ENCODE assay signal across 2 cellular contexts in the genomic region with DNA sequence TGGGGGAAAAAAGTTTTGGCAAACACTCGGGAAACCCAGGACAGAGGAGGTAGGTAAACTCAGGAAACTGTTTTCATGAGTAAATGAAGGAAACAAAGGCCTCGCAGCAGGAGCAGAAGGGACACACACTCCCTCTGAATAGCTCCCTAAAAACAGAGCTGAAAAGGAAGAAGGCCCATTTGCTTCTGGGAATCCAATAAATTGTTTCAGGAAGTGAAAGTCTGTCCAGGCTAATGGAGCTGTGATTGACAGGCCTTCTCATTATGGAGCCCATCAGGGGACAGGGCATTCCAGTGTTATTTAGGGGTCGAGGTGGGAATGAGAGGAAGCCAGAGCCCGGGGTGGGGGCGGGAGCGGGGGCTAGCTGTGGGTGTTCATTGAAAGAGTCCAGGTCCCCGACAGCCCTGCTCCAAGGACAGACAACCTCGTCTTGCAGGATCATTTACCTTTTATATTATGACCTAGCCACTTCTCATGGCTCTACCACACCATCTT.
TF ChIP-seq lines count a peak whose summit lies in the region.

No MANE protein-coding gene starts in this region.

TF ChIP-seq in SK-N-SH treated with all-trans-retinoic acid at 6 μM for 48 hours, 23 proteins besides CTCF, POLR2A, EP300 and RAD21 (continued from another document):
- TF ChIP-seq, protein P1, sequence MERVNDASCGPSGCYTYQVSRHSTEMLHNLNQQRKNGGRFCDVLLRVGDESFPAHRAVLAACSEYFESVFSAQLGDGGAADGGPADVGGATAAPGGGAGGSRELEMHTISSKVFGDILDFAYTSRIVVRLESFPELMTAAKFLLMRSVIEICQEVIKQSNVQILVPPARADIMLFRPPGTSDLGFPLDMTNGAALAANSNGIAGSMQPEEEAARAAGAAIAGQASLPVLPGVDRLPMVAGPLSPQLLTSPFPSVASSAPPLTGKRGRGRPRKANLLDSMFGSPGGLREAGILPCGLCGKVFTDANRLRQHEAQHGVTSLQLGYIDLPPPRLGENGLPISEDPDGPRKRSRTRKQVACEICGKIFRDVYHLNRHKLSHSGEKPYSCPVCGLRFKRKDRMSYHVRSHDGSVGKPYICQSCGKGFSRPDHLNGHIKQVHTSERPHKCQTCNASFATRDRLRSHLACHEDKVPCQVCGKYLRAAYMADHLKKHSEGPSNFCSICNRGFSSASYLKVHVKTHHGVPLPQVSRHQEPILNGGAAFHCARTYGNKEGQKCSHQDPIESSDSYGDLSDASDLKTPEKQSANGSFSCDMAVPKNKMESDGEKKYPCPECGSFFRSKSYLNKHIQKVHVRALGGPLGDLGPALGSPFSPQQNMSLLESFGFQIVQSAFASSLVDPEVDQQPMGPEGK (CRISPR knock-in tag; IDR thresholded peaks at IDR 0.05; ENCODE audit: borderline replicate concordance), result no peak
- TF ChIP-seq ZC3H10 (CRISPR knock-in tag; IDR thresholded peaks at IDR 0.05), result no peak

TF ChIP-seq in SK-N-SH, 30 proteins besides CTCF, POLR2A, EP300 and RAD21 (continued from another document):
- TF ChIP-seq, protein P2, sequence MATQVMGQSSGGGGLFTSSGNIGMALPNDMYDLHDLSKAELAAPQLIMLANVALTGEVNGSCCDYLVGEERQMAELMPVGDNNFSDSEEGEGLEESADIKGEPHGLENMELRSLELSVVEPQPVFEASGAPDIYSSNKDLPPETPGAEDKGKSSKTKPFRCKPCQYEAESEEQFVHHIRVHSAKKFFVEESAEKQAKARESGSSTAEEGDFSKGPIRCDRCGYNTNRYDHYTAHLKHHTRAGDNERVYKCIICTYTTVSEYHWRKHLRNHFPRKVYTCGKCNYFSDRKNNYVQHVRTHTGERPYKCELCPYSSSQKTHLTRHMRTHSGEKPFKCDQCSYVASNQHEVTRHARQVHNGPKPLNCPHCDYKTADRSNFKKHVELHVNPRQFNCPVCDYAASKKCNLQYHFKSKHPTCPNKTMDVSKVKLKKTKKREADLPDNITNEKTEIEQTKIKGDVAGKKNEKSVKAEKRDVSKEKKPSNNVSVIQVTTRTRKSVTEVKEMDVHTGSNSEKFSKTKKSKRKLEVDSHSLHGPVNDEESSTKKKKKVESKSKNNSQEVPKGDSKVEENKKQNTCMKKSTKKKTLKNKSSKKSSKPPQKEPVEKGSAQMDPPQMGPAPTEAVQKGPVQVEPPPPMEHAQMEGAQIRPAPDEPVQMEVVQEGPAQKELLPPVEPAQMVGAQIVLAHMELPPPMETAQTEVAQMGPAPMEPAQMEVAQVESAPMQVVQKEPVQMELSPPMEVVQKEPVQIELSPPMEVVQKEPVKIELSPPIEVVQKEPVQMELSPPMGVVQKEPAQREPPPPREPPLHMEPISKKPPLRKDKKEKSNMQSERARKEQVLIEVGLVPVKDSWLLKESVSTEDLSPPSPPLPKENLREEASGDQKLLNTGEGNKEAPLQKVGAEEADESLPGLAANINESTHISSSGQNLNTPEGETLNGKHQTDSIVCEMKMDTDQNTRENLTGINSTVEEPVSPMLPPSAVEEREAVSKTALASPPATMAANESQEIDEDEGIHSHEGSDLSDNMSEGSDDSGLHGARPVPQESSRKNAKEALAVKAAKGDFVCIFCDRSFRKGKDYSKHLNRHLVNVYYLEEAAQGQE (IDR thresholded peaks at IDR 0.05; ENCODE audit: low read depth, low read length), result no peak
- TF ChIP-seq RXRA (IDR thresholded peaks at IDR 0.05; ENCODE audit: borderline replicate concordance, low read depth) (no peak), NFIC (IDR thresholded peaks at IDR 0.05; ENCODE audit: borderline replicate concordance) (no peak), TAF1 (IDR thresholded peaks at IDR 0.05; ENCODE audit: borderline replicate concordance, low read depth, low read length) (no peak)
